In genomic region chr19:41263042-41263849, GRCh38 we compare ENCODE assay signal across 7 cellular contexts. TPM values are rescaled to one million over a fixed set of nuclear protein-coding genes. Genes with fewer than 3 reads are reported as not detected.
DNase-seq lines count a peak whose midpoint lies in the region; ATAC-seq and TF ChIP-seq lines count a peak whose summit lies in the region.

No MANE protein-coding gene starts in this region.

- peak overlapping the region; percentile 96 for H3K9ac ChIP-seq in endodermal cell (ENCODE audit: extremely low read depth, low read length, poor library complexity, severe bottlenecking)

- H3K9me3 ChIP-seq in endodermal cell (ENCODE audit: control insufficient read depth, low read length) (no peaks in the 10 kb centered on the region), muscle layer of duodenum (ENCODE audit: control insufficient read depth in 1 of 2, low read length in 2 of 2) (no peaks in the 10 kb centered on the region)

- H3K27me3 ChIP-seq in endodermal cell (ENCODE audit: control insufficient read depth, insufficient read depth, low read length, poor library complexity, severe bottlenecking) (no peaks in the 10 kb centered on the region), muscle layer of duodenum (ENCODE audit: low read depth, low read length) (no peaks in the 10 kb centered on the region)

- peaks cover 22% of the 10 kb centered on the region for H3K36me3 Mint-ChIP-seq in endodermal cell (ENCODE audit: low read depth)

- H3K9me3 Mint-ChIP-seq in endodermal cell = no peaks in the 10 kb centered on the region

- 0 to 1% methylated on average over 31 to 46 of the region's 46 CpGs for WGBS in endodermal cell (ENCODE audit: insufficient coverage in 1 of 2, insufficient read length in 1 of 2), 2 experiments

- TF ChIP-seq CTCF in endodermal cell (conservative IDR thresholded peaks at IDR 0.05) = no peak

- ATAC-seq in GM18502 (IDR thresholded peaks at IDR 0.05; ENCODE audit: poor library complexity, unreplicated experiment) (peak; percentile 11), HG02970 (IDR thresholded peaks at IDR 0.05; ENCODE audit: low FRiP score, unreplicated experiment) (peak; percentile 10)

- H3K27ac Mint-ChIP-seq in endodermal cell = peak overlapping the region; percentile 99

- H3K27ac ChIP-seq in endodermal cell (ENCODE audit: low read depth, low read length) = peak overlapping the region; percentile 94
- peak overlapping the region; percentile 98 for H3K27ac ChIP-seq in muscle layer of duodenum (ENCODE audit: low read length)

- DNase-seq in NCI-H82 (lab: John Stamatoyannopoulos, UW) (peak; percentile 87), endodermal cell (peak; percentile 80)
- peak; percentile 89 for DNase-seq in activated CD8-positive, alpha-beta memory T cell treated with anti-CD3 and anti-CD28 coated beads, Interleukin-2, amount 50 U/mL, for 1 hour (ENCODE audit: extremely low read depth)
- DNase-seq in stimulated activated CD8-positive, alpha-beta memory T cell treated with anti-CD3 and anti-CD28 coated beads, Interleukin-7, amount 100 ng/mL, for 24 hours (ENCODE audit: low read depth) = peak; percentile 66

- H3K4me3 Mint-ChIP-seq in endodermal cell = peak overlapping the region; percentile 96

- peaks cover 2% of the 10 kb centered on the region for H3K27me3 Mint-ChIP-seq in endodermal cell (ENCODE audit: insufficient read depth)

- H3K36me3 ChIP-seq in endodermal cell (ENCODE audit: control insufficient read depth, insufficient read depth, low read length) (peaks cover 16% of the 10 kb centered on the region), muscle layer of duodenum (ENCODE audit: control insufficient read depth in 1 of 2, insufficient read depth in 2 of 2, low read length in 2 of 2) (peaks cover 18 to 33% of the 10 kb centered on the region in 2 donors)

- peaks cover 27% of the 10 kb centered on the region for H3K4me1 Mint-ChIP-seq in endodermal cell

- H3K4me1 ChIP-seq in endodermal cell (ENCODE audit: control insufficient read depth, insufficient read depth, low read length) = peaks cover 6% of the 10 kb centered on the region
- peaks cover 12 to 33% of the 10 kb centered on the region in 2 donors for H3K4me1 ChIP-seq in muscle layer of duodenum (ENCODE audit: control insufficient read depth in 1 of 2, insufficient read depth in 2 of 2, low read length in 2 of 2)

- H3K4me3 ChIP-seq in endodermal cell (ENCODE audit: low read length) = peak overlapping the region; percentile 94
- H3K4me3 ChIP-seq in muscle layer of duodenum (ENCODE audit: low read depth in 1 of 2, low read length in 2 of 2) = peak overlapping the region; percentile 72 to 88

RNA-seq across cellular contexts. Expression of gene HNRNPUL1, which starts 0.9 kb away (rescaled TPM):
- 100 to 1,000 TPM; 211 to 225 TPM for total RNA-seq in endodermal cell
- polyA plus RNA-seq in endodermal cell (2013, experiment 1 of 2) = 216 TPM
- 207 TPM for polyA plus RNA-seq in endodermal cell (2013, experiment 2 of 2)

RNA-seq across cellular contexts. Expression of gene AXL, which starts 44.2 kb away (rescaled TPM):
- 10 to 100 TPM; 10.9 to 14.1 TPM for total RNA-seq in endodermal cell
- 21.5 TPM for polyA plus RNA-seq in endodermal cell (2013, experiment 1 of 2)
- polyA plus RNA-seq in endodermal cell (2013, experiment 2 of 2) = 21.1 TPM

RNA-seq across cellular contexts. Expression of gene CCDC97, which starts 46.7 kb away (rescaled TPM):
- 10 to 100 TPM; 38.4 to 44.6 TPM for total RNA-seq in endodermal cell
- polyA plus RNA-seq in endodermal cell (2013, experiment 1 of 2) = 33.6 TPM
- polyA plus RNA-seq in endodermal cell (2013, experiment 2 of 2) = 29.5 TPM

Comparison
In these comparisons a context has a peak if more than half of its experiments do, and no peak if none do; other contexts are left out.
1. Peak in every context shown above with its lines: DNase-seq, ATAC-seq, H3K4me3 ChIP-seq and H3K27ac ChIP-seq.